In the genomic region with DNA sequence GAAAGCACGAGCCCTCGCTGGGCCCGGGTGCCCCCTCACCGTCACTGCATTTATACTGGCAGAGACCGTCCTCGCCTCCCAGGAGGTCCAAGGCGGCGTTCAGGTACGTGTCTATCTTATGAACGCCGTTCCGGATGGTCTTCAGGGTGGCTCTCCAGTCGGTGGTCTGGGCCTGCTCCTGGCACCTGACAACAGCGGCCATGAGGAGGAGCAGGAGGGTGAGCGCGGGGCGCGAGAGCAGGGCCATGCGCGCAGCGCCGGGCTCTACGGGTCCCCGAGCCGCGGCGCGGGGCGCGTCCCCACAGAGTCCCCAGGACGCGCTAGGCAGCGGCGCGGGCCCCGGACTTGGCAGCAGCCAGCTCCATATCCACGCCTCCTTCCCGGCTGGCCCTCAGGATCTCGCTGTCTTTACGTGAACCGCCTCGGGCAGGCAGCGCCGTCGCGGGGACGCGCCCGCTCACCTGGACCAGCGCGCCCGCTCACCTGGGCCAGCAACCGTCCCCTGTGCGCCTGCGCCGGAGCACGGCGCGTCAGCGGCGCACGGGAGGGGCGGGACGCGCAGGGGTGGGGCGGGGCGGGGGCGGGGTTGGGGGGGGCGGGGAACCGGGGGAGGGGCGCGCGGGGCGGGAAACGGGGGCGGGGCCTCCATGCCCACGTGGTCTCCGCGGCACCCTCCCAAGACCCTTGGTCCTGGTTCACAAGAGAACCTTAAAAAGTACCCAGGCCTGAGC, we compare ENCODE assay signal across 1 cellular context.
TF ChIP-seq lines count a peak whose summit lies in the region.

A gene (minus strand): TSS at position 508 of the 731 bp plus-strand sequence. CDS start 261 bp downstream, at position 247.

TF ChIP-seq in HepG2, 621 proteins besides CTCF, POLR2A, EP300 and RAD21 (continued from another document and continues in another):
- TF ChIP-seq, protein P1, sequence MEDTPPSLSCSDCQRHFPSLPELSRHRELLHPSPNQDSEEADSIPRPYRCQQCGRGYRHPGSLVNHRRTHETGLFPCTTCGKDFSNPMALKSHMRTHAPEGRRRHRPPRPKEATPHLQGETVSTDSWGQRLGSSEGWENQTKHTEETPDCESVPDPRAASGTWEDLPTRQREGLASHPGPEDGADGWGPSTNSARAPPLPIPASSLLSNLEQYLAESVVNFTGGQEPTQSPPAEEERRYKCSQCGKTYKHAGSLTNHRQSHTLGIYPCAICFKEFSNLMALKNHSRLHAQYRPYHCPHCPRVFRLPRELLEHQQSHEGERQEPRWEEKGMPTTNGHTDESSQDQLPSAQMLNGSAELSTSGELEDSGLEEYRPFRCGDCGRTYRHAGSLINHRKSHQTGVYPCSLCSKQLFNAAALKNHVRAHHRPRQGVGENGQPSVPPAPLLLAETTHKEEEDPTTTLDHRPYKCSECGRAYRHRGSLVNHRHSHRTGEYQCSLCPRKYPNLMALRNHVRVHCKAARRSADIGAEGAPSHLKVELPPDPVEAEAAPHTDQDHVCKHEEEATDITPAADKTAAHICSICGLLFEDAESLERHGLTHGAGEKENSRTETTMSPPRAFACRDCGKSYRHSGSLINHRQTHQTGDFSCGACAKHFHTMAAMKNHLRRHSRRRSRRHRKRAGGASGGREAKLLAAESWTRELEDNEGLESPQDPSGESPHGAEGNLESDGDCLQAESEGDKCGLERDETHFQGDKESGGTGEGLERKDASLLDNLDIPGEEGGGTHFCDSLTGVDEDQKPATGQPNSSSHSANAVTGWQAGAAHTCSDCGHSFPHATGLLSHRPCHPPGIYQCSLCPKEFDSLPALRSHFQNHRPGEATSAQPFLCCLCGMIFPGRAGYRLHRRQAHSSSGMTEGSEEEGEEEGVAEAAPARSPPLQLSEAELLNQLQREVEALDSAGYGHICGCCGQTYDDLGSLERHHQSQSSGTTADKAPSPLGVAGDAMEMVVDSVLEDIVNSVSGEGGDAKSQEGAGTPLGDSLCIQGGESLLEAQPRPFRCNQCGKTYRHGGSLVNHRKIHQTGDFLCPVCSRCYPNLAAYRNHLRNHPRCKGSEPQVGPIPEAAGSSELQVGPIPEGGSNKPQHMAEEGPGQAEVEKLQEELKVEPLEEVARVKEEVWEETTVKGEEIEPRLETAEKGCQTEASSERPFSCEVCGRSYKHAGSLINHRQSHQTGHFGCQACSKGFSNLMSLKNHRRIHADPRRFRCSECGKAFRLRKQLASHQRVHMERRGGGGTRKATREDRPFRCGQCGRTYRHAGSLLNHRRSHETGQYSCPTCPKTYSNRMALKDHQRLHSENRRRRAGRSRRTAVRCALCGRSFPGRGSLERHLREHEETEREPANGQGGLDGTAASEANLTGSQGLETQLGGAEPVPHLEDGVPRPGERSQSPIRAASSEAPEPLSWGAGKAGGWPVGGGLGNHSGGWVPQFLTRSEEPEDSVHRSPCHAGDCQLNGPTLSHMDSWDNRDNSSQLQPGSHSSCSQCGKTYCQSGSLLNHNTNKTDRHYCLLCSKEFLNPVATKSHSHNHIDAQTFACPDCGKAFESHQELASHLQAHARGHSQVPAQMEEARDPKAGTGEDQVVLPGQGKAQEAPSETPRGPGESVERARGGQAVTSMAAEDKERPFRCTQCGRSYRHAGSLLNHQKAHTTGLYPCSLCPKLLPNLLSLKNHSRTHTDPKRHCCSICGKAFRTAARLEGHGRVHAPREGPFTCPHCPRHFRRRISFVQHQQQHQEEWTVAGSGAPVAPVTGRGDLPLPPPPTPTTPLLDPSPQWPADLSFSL (CRISPR knock-in tag; IDR thresholded peaks at IDR 0.05), result no peak
- TF ChIP-seq, protein P2, sequence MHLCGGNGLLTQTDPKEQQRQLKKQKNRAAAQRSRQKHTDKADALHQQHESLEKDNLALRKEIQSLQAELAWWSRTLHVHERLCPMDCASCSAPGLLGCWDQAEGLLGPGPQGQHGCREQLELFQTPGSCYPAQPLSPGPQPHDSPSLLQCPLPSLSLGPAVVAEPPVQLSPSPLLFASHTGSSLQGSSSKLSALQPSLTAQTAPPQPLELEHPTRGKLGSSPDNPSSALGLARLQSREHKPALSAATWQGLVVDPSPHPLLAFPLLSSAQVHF (CRISPR knock-in tag; IDR thresholded peaks at IDR 0.05), result no peak; the same call in 1 of the 2 replicates
- TF ChIP-seq RFX3 (CRISPR knock-in tag; IDR thresholded peaks at IDR 0.05) (no peak), SIN3B (IDR thresholded peaks at IDR 0.05; ENCODE audit: low read length) (no peak), ATF7-NPFF (CRISPR knock-in tag; IDR thresholded peaks at IDR 0.05; ENCODE audit: low read depth) (peak; percentile 69), SATB2 (CRISPR knock-in tag; IDR thresholded peaks at IDR 0.05) (no peak), ZNF616 (CRISPR knock-in tag; IDR thresholded peaks at IDR 0.05; ENCODE audit: low read depth) (peak; percentile 75; the same call in 1 of the 2 replicates), STAG1 (CRISPR knock-in tag; IDR thresholded peaks at IDR 0.05) (no peak), ZNF839 (CRISPR knock-in tag; IDR thresholded peaks at IDR 0.05; ENCODE audit: borderline replicate concordance) (no peak), TSC22D2 (CRISPR knock-in tag; IDR thresholded peaks at IDR 0.05; ENCODE audit: borderline replicate concordance) (no peak), MYC (CRISPR knock-in tag; IDR thresholded peaks at IDR 0.05; ENCODE audit: borderline replicate concordance) (peak; percentile 79), ZNF484 (CRISPR knock-in tag; IDR thresholded peaks at IDR 0.05; ENCODE audit: borderline replicate concordance, low read depth) (no peak), MEF2D (CRISPR knock-in tag; IDR thresholded peaks at IDR 0.05) (peak; percentile 64; the same call in 1 of the 2 replicates), MAF1 (CRISPR knock-in tag; IDR thresholded peaks at IDR 0.05; ENCODE audit: borderline replicate concordance) (no peak), ZFP36L1 (CRISPR knock-in tag; IDR thresholded peaks at IDR 0.05) (0 out of 2 replicates have a peak, but pooled peaks have one; percentile 70), PLRG1 (conservative IDR thresholded peaks at IDR 0.05) (no peak), NKX3-1 (CRISPR knock-in tag; IDR thresholded peaks at IDR 0.05) (no peak), SP1 (IDR thresholded peaks at IDR 0.05) (no peak), SP1 (CRISPR knock-in tag; IDR thresholded peaks at IDR 0.05) (peak; percentile 60; the same call in 1 of the 2 replicates), CBX2 (IDR thresholded peaks at IDR 0.05; ENCODE audit: low read depth, low read length) (no peak), CBX2 (CRISPR knock-in tag; IDR thresholded peaks at IDR 0.05; ENCODE audit: low read depth) (no peak), GATAD2A (CRISPR knock-in tag; IDR thresholded peaks at IDR 0.05) (no peak), POLR2G (IDR thresholded peaks at IDR 0.05; ENCODE audit: low read depth, low read length) (peak; percentile 89), KLF11 (CRISPR knock-in tag; IDR thresholded peaks at IDR 0.05) (no peak), RBAK (CRISPR knock-in tag; IDR thresholded peaks at IDR 0.05) (no peak), ZMYM2 (CRISPR knock-in tag; IDR thresholded peaks at IDR 0.05) (0 out of 2 replicates have a peak, but pooled peaks have one; percentile 55)
- TF ChIP-seq, protein P3, sequence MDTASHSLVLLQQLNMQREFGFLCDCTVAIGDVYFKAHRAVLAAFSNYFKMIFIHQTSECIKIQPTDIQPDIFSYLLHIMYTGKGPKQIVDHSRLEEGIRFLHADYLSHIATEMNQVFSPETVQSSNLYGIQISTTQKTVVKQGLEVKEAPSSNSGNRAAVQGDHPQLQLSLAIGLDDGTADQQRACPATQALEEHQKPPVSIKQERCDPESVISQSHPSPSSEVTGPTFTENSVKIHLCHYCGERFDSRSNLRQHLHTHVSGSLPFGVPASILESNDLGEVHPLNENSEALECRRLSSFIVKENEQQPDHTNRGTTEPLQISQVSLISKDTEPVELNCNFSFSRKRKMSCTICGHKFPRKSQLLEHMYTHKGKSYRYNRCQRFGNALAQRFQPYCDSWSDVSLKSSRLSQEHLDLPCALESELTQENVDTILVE (CRISPR knock-in tag; IDR thresholded peaks at IDR 0.05), result peak; percentile 20; the same call in 1 of the 2 replicates
- TF ChIP-seq, protein P4, sequence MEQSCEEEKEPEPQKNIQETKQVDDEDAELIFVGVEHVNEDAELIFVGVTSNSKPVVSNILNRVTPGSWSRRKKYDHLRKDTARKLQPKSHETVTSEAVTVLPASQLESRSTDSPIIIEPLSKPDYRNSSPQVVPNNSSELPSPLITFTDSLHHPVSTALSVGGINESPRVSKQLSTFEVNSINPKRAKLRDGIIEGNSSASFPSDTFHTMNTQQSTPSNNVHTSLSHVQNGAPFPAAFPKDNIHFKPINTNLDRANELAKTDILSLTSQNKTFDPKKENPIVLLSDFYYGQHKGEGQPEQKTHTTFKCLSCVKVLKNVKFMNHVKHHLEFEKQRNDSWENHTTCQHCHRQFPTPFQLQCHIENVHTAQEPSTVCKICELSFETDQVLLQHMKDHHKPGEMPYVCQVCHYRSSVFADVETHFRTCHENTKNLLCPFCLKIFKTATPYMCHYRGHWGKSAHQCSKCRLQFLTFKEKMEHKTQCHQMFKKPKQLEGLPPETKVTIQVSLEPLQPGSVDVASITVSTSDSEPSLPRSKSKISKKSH (CRISPR knock-in tag; IDR thresholded peaks at IDR 0.05; ENCODE audit: borderline replicate concordance), result 0 out of 2 replicates have a peak, but pooled peaks have one; percentile 53
- TF ChIP-seq, protein P5, sequence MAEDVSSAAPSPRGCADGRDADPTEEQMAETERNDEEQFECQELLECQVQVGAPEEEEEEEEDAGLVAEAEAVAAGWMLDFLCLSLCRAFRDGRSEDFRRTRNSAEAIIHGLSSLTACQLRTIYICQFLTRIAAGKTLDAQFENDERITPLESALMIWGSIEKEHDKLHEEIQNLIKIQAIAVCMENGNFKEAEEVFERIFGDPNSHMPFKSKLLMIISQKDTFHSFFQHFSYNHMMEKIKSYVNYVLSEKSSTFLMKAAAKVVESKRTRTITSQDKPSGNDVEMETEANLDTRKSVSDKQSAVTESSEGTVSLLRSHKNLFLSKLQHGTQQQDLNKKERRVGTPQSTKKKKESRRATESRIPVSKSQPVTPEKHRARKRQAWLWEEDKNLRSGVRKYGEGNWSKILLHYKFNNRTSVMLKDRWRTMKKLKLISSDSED (CRISPR knock-in tag; IDR thresholded peaks at IDR 0.05), result 0 out of 2 replicates have a peak, but pooled peaks have one; percentile 77
- TF ChIP-seq, protein P6, sequence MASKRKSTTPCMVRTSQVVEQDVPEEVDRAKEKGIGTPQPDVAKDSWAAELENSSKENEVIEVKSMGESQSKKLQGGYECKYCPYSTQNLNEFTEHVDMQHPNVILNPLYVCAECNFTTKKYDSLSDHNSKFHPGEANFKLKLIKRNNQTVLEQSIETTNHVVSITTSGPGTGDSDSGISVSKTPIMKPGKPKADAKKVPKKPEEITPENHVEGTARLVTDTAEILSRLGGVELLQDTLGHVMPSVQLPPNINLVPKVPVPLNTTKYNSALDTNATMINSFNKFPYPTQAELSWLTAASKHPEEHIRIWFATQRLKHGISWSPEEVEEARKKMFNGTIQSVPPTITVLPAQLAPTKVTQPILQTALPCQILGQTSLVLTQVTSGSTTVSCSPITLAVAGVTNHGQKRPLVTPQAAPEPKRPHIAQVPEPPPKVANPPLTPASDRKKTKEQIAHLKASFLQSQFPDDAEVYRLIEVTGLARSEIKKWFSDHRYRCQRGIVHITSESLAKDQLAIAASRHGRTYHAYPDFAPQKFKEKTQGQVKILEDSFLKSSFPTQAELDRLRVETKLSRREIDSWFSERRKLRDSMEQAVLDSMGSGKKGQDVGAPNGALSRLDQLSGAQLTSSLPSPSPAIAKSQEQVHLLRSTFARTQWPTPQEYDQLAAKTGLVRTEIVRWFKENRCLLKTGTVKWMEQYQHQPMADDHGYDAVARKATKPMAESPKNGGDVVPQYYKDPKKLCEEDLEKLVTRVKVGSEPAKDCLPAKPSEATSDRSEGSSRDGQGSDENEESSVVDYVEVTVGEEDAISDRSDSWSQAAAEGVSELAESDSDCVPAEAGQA (IDR thresholded peaks at IDR 0.05; ENCODE audit: low read depth), result no peak
- TF ChIP-seq, protein P6 (CRISPR knock-in tag; IDR thresholded peaks at IDR 0.05; ENCODE audit: borderline replicate concordance), result no peak
- TF ChIP-seq, protein P7, sequence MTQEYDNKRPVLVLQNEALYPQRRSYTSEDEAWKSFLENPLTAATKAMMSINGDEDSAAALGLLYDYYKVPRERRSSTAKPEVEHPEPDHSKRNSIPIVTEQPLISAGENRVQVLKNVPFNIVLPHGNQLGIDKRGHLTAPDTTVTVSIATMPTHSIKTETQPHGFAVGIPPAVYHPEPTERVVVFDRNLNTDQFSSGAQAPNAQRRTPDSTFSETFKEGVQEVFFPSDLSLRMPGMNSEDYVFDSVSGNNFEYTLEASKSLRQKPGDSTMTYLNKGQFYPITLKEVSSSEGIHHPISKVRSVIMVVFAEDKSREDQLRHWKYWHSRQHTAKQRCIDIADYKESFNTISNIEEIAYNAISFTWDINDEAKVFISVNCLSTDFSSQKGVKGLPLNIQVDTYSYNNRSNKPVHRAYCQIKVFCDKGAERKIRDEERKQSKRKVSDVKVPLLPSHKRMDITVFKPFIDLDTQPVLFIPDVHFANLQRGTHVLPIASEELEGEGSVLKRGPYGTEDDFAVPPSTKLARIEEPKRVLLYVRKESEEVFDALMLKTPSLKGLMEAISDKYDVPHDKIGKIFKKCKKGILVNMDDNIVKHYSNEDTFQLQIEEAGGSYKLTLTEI (CRISPR knock-in tag; conservative IDR thresholded peaks at IDR 0.05), result no peak
- TF ChIP-seq, protein P8, sequence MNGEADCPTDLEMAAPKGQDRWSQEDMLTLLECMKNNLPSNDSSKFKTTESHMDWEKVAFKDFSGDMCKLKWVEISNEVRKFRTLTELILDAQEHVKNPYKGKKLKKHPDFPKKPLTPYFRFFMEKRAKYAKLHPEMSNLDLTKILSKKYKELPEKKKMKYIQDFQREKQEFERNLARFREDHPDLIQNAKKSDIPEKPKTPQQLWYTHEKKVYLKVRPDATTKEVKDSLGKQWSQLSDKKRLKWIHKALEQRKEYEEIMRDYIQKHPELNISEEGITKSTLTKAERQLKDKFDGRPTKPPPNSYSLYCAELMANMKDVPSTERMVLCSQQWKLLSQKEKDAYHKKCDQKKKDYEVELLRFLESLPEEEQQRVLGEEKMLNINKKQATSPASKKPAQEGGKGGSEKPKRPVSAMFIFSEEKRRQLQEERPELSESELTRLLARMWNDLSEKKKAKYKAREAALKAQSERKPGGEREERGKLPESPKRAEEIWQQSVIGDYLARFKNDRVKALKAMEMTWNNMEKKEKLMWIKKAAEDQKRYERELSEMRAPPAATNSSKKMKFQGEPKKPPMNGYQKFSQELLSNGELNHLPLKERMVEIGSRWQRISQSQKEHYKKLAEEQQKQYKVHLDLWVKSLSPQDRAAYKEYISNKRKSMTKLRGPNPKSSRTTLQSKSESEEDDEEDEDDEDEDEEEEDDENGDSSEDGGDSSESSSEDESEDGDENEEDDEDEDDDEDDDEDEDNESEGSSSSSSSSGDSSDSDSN (CRISPR knock-in tag; IDR thresholded peaks at IDR 0.05), result peak; percentile 88
